ENCODE assay signal across 24 cellular contexts in the genomic region with DNA sequence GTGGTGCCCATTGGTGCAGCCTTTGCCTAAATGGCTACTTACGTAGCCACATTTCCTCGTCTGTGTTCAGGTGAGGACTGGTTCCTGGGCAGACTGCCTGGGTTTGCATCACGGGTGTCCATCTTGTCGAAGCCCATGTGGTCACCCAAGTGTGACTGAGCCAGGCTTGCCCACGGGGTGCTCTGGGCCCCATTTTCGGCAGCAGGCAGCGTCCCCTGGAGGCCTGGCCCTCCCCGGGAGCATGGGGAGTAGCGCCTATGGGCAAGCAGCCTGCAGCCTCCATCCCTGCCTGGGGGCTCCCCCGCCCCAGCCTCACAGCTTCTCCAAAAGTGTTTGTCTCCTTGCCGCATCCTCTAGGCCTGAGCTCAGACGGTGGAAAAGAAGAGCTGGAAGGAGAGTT. TPM values are rescaled to one million over a fixed set of nuclear protein-coding genes. Genes with fewer than 3 reads are reported as not detected.
DNase-seq lines count a peak whose midpoint lies in the region; ATAC-seq and TF ChIP-seq lines count a peak whose summit lies in the region.
"Had no signal": no experiment of that assay in that cellular context is flagged by ENCODE, and none has a peak within 500 bp of the region (broad histone marks: within the 10 kb centered on the region; RNA-seq: fewer than 3 reads in every experiment).

No MANE protein-coding gene starts in this region.

- H3K9me3 ChIP-seq in left ventricle myocardium inferior (replicated peaks) (no peaks in the 10 kb centered on the region), fibroblast of lung (ENCODE audit: control insufficient read depth, insufficient read depth, low read depth, low read length) (no peaks in the 10 kb centered on the region), gastrocnemius medialis (no peaks in the 10 kb centered on the region)
- H3K9me3 ChIP-seq: testis had no signal

- H3K36me3 ChIP-seq in left ventricle myocardium inferior (peaks cover 12% of the 10 kb centered on the region), fibroblast of lung (ENCODE audit: control insufficient read depth, insufficient read depth, low read length) (peaks cover 4% of the 10 kb centered on the region), gastrocnemius medialis (peaks cover 0 to 3% of the 10 kb centered on the region in 2 donors)

- H3K27me3 ChIP-seq in left ventricle myocardium inferior (ENCODE audit: low read depth) = no peaks in the 10 kb centered on the region
- H3K27me3 ChIP-seq in fibroblast of lung (ENCODE audit: control insufficient read depth, insufficient read depth, low read length) = no peaks in the 10 kb centered on the region
- H3K27me3 ChIP-seq in gastrocnemius medialis = no peaks in the 10 kb centered on the region
- H3K27me3 ChIP-seq: testis had no signal

- in situ Hi-C loops in gastrocnemius medialis (cut with MboI; ENCODE audit: low sequenced_read_pairs in 4 of 4) = no loop called here

- no peaks in the 10 kb centered on the region for H4K20me1 ChIP-seq in fibroblast of lung (ENCODE audit: control insufficient read depth, extremely low read depth, insufficient read depth, low read length)

- intact Hi-C loops in left ventricle myocardium inferior (cut with micrococcal nuclease) = no loop called here
- intact Hi-C loops in cardiac septum (cut with DNase I) = loop anchor here (5.0 kb wide), 1 partner anchor 42 kb away; the partner anchor contains the start of gene HTRA1
- intact Hi-C loops in gastrocnemius medialis (cut with DNase I; ENCODE audit: low total_unique reads) = no loop called here

- ATAC-seq in gastrocnemius medialis = no peak
- no peak for ATAC-seq in HG03354 (IDR thresholded peaks at IDR 0.05; ENCODE audit: poor library complexity, severe bottlenecking, unreplicated experiment)
- ATAC-seq in activated T-helper 17 cell treated with anti-CD3 and anti-CD28 coated beads, Interleukin-2, amount 50 U/mL, for 72 hours (replicated peaks) = no peak
- ATAC-seq: activated CD8-positive, alpha-beta T cell treated with anti-CD3 and anti-CD28 coated beads, Interleukin-2, amount 10 ng/mL, durations not matched to agents 7 days and 5 days had no signal

- peaks cover 38% of the 10 kb centered on the region for H3K4me1 ChIP-seq in left ventricle myocardium inferior
- H3K4me1 ChIP-seq in fibroblast of lung (ENCODE audit: control insufficient read depth, extremely low read depth, insufficient read depth, low read length) = peaks cover 12% of the 10 kb centered on the region
- peaks cover 6 to 14% of the 10 kb centered on the region in 2 donors for H3K4me1 ChIP-seq in gastrocnemius medialis

- no peak overlapping the region for H3K4me3 Mint-ChIP-seq in activated T-helper 17 cell treated with anti-CD3 and anti-CD28 coated beads, Interleukin-2, amount 50 U/mL, for 72 hours
- H3K4me3 Mint-ChIP-seq: activated CD8-positive, alpha-beta T cell treated with anti-CD3 and anti-CD28 coated beads, Interleukin-2, amount 10 ng/mL, durations not matched to agents 7 days and 5 days; mesothelial cell of epicardium; nephron progenitor cell had no signal

- no peaks in the 10 kb centered on the region for H3K79me2 ChIP-seq in fibroblast of lung (ENCODE audit: control insufficient read depth, insufficient read depth, low read length)

- H3K36me3 Mint-ChIP-seq in activated T-helper 17 cell treated with anti-CD3 and anti-CD28 coated beads, Interleukin-2, amount 50 U/mL, for 72 hours (ENCODE audit: low read depth) = no peaks in the 10 kb centered on the region
- H3K36me3 Mint-ChIP-seq: mesothelial cell of epicardium had no signal

- no peaks in the 10 kb centered on the region for H3K27me3 Mint-ChIP-seq in activated T-helper 17 cell treated with anti-CD3 and anti-CD28 coated beads, Interleukin-2, amount 50 U/mL, for 72 hours

- TF ChIP-seq POLR2A in gastrocnemius medialis (IDR thresholded peaks at IDR 0.05) = no peak

- H3K27ac ChIP-seq in left ventricle myocardium inferior (replicated peaks) (peak overlapping the region; percentile 41), fibroblast of lung (ENCODE audit: insufficient read depth, low read length) (peak overlapping the region; percentile 56), gastrocnemius medialis (peak overlapping the region in 3 of 4 donors; percentile 18 to 41 (median 18))
- H3K27ac ChIP-seq: KMS-11, testis had no signal

- TF ChIP-seq CTCF in left ventricle myocardium inferior (IDR thresholded peaks at IDR 0.05; ENCODE audit: borderline replicate concordance) (no peak), fibroblast of lung (conservative IDR thresholded peaks at IDR 0.05 in 1 of 2, IDR thresholded peaks at IDR 0.05 in 1 of 2; ENCODE audit: low read depth in 1 of 2, low read length in 2 of 2) (no peak), gastrocnemius medialis (IDR thresholded peaks at IDR 0.05 in 4 of 5, conservative IDR thresholded peaks at IDR 0.05 in 1 of 5) (no peak)

- DNase-seq in left ventricle myocardium inferior = no peak
- DNase-seq in cardiac septum (ENCODE audit: low spot score) = no peak
- DNase-seq in fibroblast of lung (ENCODE audit: low read depth in 2 of 2) = no peak
- DNase-seq in gastrocnemius medialis = no peak
- no peak for DNase-seq in DMS79 (lab: John Stamatoyannopoulos, UW)
- DNase-seq in RKO (ENCODE audit: low spot score) = no peak
- DNase-seq: activated CD8-positive, alpha-beta T cell treated with anti-CD3 and anti-CD28 coated beads, Interleukin-2, amount 10 ng/mL, durations not matched to agents 7 days and 5 days; activated naive CD4-positive, alpha-beta T cell treated with Interleukin-2 at 50 U/mL for 16 hours; cerebellar nuclear complex; DND-41; effector CD8-positive, alpha-beta T cell; NCI-H2171; NCI-H524 treated with DMSO at 0.1 percent for 48 hours; nephron progenitor cell had no signal

- H3K4me1 Mint-ChIP-seq in activated T-helper 17 cell treated with anti-CD3 and anti-CD28 coated beads, Interleukin-2, amount 50 U/mL, for 72 hours = no peaks in the 10 kb centered on the region

- no peak overlapping the region for H2AFZ ChIP-seq in fibroblast of lung (ENCODE audit: low read length)

- H3K27ac Mint-ChIP-seq in activated T-helper 17 cell treated with anti-CD3 and anti-CD28 coated beads, Interleukin-2, amount 50 U/mL, for 72 hours = no peak overlapping the region
- H3K27ac Mint-ChIP-seq: activated CD8-positive, alpha-beta T cell treated with anti-CD3 and anti-CD28 coated beads, Interleukin-2, amount 10 ng/mL, durations not matched to agents 7 days and 5 days; nephron progenitor cell had no signal

- no peak overlapping the region for H3K4me2 ChIP-seq in fibroblast of lung (ENCODE audit: extremely low read depth, insufficient read depth, low read length)
- H3K4me2 ChIP-seq: KMS-11 had no signal

- H3K4me3 ChIP-seq in left ventricle myocardium inferior (no peak overlapping the region), fibroblast of lung (replicated peaks in 1 of 4; ENCODE audit: control extremely low read depth in 1 of 4, insufficient read depth in 1 of 4, low read depth in 3 of 4, low read length in 4 of 4) (no peak overlapping the region), gastrocnemius medialis (no peak overlapping the region)
- H3K4me3 ChIP-seq: testis had no signal

- no peaks in the 10 kb centered on the region for H3K9me3 Mint-ChIP-seq in activated T-helper 17 cell treated with anti-CD3 and anti-CD28 coated beads, Interleukin-2, amount 50 U/mL, for 72 hours
- H3K9me3 Mint-ChIP-seq: mesothelial cell of epicardium, nephron progenitor cell had no signal

- H3K9ac ChIP-seq in fibroblast of lung (ENCODE audit: insufficient read depth, low read length) = no peak overlapping the region
- H3K9ac ChIP-seq: KMS-11 had no signal

RNA-seq across cellular contexts. Expression of gene HTRA1, which starts 42.5 kb away (rescaled TPM):
- 62.6 TPM for total RNA-seq in left ventricle myocardium inferior
- total RNA-seq in cardiac septum = 104 TPM
- total RNA-seq in fibroblast of lung = 109 and 198 TPM in 2 replicates
- polyA plus RNA-seq in fibroblast of lung = 178 and 216 TPM in 2 replicates
- 143 and 170 TPM in 2 replicates for polyA plus RNA-seq in fibroblast of lung (2012)
- 24.3 and 53.8 TPM in 2 replicates for polyA minus RNA-seq in fibroblast of lung (ENCODE audit: low replicate concordance)
- total RNA-seq in gastrocnemius medialis = 10 to 100 TPM; 14.2 to 23.2 (median 17.2) TPM
- total RNA-seq in activated T-helper 17 cell treated with anti-CD3 and anti-CD28 coated beads, Interleukin-2, amount 50 U/mL, for 72 hours = not detected
- total RNA-seq: activated CD8-positive, alpha-beta T cell treated with anti-CD3 and anti-CD28 coated beads, Interleukin-2, amount 10 ng/mL, durations not matched to agents 7 days and 5 days had no signal

RNA-seq across cellular contexts. Expression of gene ARMS2, which starts 49.4 kb away (rescaled TPM):
- total RNA-seq in left ventricle myocardium inferior = 0.27 TPM
- 0.92 TPM for total RNA-seq in cardiac septum
- not detected in 2 replicates for total RNA-seq in fibroblast of lung
- polyA plus RNA-seq in fibroblast of lung = not detected in 2 replicates
- not detected in 2 replicates for polyA plus RNA-seq in fibroblast of lung (2012)
- not detected in 2 replicates for polyA minus RNA-seq in fibroblast of lung (ENCODE audit: low replicate concordance)
- total RNA-seq in gastrocnemius medialis = not detected
- not detected for total RNA-seq in activated T-helper 17 cell treated with anti-CD3 and anti-CD28 coated beads, Interleukin-2, amount 50 U/mL, for 72 hours
- total RNA-seq: A673; activated CD8-positive, alpha-beta T cell treated with anti-CD3 and anti-CD28 coated beads, Interleukin-2, amount 10 ng/mL, durations not matched to agents 7 days and 5 days; aorta; glomerular endothelial cell; mesothelial cell of epicardium had no signal
- polyA plus RNA-seq: aorta, BJ, esophagus had no signal

RNA-seq across cellular contexts. Expression of gene DMBT1, which starts 56.7 kb away (rescaled TPM):
- 0.44 TPM for total RNA-seq in left ventricle myocardium inferior
- total RNA-seq in cardiac septum = 0.08 TPM
- total RNA-seq in fibroblast of lung = under 0.01 TPM in 2 replicates
- not detected in 2 replicates for polyA plus RNA-seq in fibroblast of lung
- not detected in 2 replicates for polyA plus RNA-seq in fibroblast of lung (2012)
- polyA minus RNA-seq in fibroblast of lung (ENCODE audit: low replicate concordance) = not detected in 2 replicates
- total RNA-seq in gastrocnemius medialis = under 1 TPM in 1 of 4 donors, not detected in 3; 0.32 TPM
- total RNA-seq in activated T-helper 17 cell treated with anti-CD3 and anti-CD28 coated beads, Interleukin-2, amount 50 U/mL, for 72 hours = not detected
- total RNA-seq: A673; activated CD8-positive, alpha-beta T cell treated with anti-CD3 and anti-CD28 coated beads, Interleukin-2, amount 10 ng/mL, durations not matched to agents 7 days and 5 days; mesothelial cell of epicardium had no signal

Comparison
In these comparisons a context has a peak if more than half of its experiments do, and no peak if none do; other contexts are left out.
1. RNA of gene HTRA1, which starts 42.5 kb away (total RNA-seq): 109 to 198 TPM in fibroblast of lung, 104 TPM in cardiac septum (single experiment), 62.6 TPM in left ventricle myocardium inferior (single experiment) and 14.2 to 23.2 TPM in gastrocnemius medialis; not detected in activated T-helper 17 cell treated with anti-CD3 and anti-CD28 coated beads, Interleukin-2, amount 50 U/mL, for 72 hours; every median in the first group is over 10 times any median in the second.
2. Peak in every context shown above with its lines, with median percentiles within 50 percentile points of each other: H3K27ac ChIP-seq.